8 cellular contexts compared by ENCODE assay signal in the genomic region with DNA sequence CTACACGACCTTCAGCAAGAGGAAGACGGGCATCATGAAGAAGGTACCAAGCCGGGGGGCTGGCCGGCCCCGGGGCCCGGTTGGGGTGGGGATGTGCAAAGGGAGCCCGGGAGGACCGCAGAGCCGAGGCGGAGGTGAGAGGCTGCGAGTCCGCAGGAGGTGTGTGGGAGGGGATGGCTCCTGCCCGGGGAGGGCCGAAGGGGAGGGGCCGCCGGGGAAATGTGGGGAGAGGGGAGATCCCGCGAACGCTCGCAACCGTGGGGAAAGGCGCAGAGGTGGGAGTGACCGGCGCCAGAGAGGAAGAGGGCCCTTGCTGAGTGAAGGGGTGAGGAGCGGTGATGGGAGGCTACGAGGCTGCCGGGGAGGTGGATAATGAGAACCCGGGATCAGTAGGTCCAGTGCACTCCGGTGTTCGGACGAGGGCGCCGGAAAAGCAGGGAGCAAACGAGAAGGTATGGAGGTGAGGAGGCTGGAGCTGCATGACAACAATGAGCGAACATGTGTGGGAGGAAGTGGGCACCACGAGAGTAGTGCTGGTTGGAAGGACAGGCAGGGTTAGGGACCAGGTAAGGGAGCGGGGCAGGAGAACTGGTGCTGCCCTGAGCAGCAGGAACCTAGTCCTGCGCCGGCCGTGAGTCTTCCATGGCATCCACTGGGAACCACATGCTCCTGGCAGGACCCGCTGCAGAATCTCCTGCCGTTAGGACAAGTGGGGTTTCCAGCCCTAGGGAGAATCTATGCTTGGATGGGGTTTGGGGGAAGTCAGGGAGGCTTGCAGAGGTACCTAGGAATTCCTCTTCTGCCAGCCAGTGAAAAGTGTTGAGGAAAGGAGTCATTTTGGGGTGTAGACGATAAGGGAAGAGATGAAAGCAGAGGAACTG. TPM values are rescaled to one million over a fixed set of nuclear protein-coding genes. Genes with fewer than 3 reads are reported as not detected.
DNase-seq lines count a peak whose midpoint lies in the region; ATAC-seq and TF ChIP-seq lines count a peak whose summit lies in the region.

No MANE protein-coding gene starts in this region.

- H3K4me1 ChIP-seq in HUES6 (ENCODE audit: control insufficient read depth, insufficient read depth, low read length) (peaks cover 21% of the 10 kb centered on the region), skeletal muscle tissue (ENCODE audit: control insufficient read depth in 3 of 3, insufficient read depth in 3 of 3, low read length in 3 of 3) (peaks cover 42 to 51% (median 45%) of the 10 kb centered on the region in 3 donors)

- no peaks in the 10 kb centered on the region for H3K9me3 Mint-ChIP-seq in CD4-positive, alpha-beta T cell
- no peaks in the 10 kb centered on the region for H3K9me3 Mint-ChIP-seq in brain

- no peaks in the 10 kb centered on the region for H3K27me3 ChIP-seq in CD4-positive, alpha-beta T cell (ENCODE audit: control insufficient read depth, insufficient read depth, low read length)
- H3K27me3 ChIP-seq in HUES6 (ENCODE audit: control insufficient read depth, insufficient read depth, low read length) (no peaks in the 10 kb centered on the region), skeletal muscle tissue (ENCODE audit: control insufficient read depth in 3 of 3, insufficient read depth in 3 of 3, low read length in 3 of 3) (no peaks in the 10 kb centered on the region)

- no peak for TF ChIP-seq CTCF in CD4-positive, alpha-beta T cell (IDR thresholded peaks at IDR 0.05)
- no peak for TF ChIP-seq CTCF in brain (conservative IDR thresholded peaks at IDR 0.05)

- POLR2A ChIA-PET in CD4-positive, alpha-beta T cell (lab: Charles Lee): interaction anchor here (0.7 to 2.8 kb wide), 18 partner anchors 8 to 457 kb away, joined by 3 to 20 read pairs (median 4); a partner anchor contains a TSS

- H3K9ac ChIP-seq in HUES6 (ENCODE audit: low read length): peak overlapping the region; percentile 99
- H3K9ac ChIP-seq in skeletal muscle tissue (ENCODE audit: low read depth in 1 of 3, low read length in 3 of 3): peak overlapping the region; percentile 85 to 96 (median 91)

- intact Hi-C loops in CD4-positive, alpha-beta T cell (cut with DNase I, micrococcal nuclease): loop anchor here (2.0 to 10.0 kb wide), 7 partner anchors 50 to 1120 kb away; a partner anchor contains a TSS

- H3K27ac Mint-ChIP-seq in CD4-positive, alpha-beta T cell: peak overlapping the region; percentile 88
- peak overlapping the region; percentile 80 to 96 (median 88) for H3K27ac Mint-ChIP-seq in brain

- peak in 9 of 10 experiments; percentile 6 to 50 (median 33) for DNase-seq in CD4-positive, alpha-beta T cell
- DNase-seq in T-helper 2 cell (peak; percentile 24 to 57 (median 40)), iris pigment epithelial cell (ENCODE audit: low read depth) (peak; percentile 42)

- CTCF ChIA-PET in CD4-positive, alpha-beta T cell (lab: Charles Lee): interaction anchor here (0.6 kb wide), 1 partner anchor 285 kb away, joined by 4 read pairs; no protein-coding TSS in a partner anchor

- H3K36me3 Mint-ChIP-seq in CD4-positive, alpha-beta T cell (ENCODE audit: low read depth): peaks cover 40% of the 10 kb centered on the region
- peaks cover 22% of the 10 kb centered on the region for H3K36me3 Mint-ChIP-seq in brain

- H3K4me1 Mint-ChIP-seq in CD4-positive, alpha-beta T cell (ENCODE audit: low read depth): peaks cover 42% of the 10 kb centered on the region
- peaks cover 39% of the 10 kb centered on the region for H3K4me1 Mint-ChIP-seq in brain

- H3K4me3 Mint-ChIP-seq in CD4-positive, alpha-beta T cell: peak overlapping the region; percentile 89
- H3K4me3 Mint-ChIP-seq in brain: peak overlapping the region; percentile 91 to 98 (median 96)

- H3K27me3 Mint-ChIP-seq in CD4-positive, alpha-beta T cell: no peaks in the 10 kb centered on the region
- peaks cover 7% of the 10 kb centered on the region for H3K27me3 Mint-ChIP-seq in brain

- peak overlapping the region; percentile 78 for H3K27ac ChIP-seq in CD4-positive, alpha-beta T cell (ENCODE audit: low read depth, low read length)
- H3K27ac ChIP-seq in HUES6 (ENCODE audit: low read depth, low read length) (peak overlapping the region; percentile 91; the same call in 1 of the 2 replicates), skeletal muscle tissue (ENCODE audit: low read depth, low read length) (peak overlapping the region; percentile 92)

- no peaks in the 10 kb centered on the region for H3K9me3 ChIP-seq in CD4-positive, alpha-beta T cell (ENCODE audit: control insufficient read depth, low read length)
- no peaks in the 10 kb centered on the region for H3K9me3 ChIP-seq in HUES6 (ENCODE audit: control insufficient read depth, insufficient read depth, low read depth, low read length)
- no peaks in the 10 kb centered on the region for H3K9me3 ChIP-seq in skeletal muscle tissue (ENCODE audit: control insufficient read depth in 3 of 3, low read length in 3 of 3)

- H3K4me3 ChIP-seq in HUES6 (ENCODE audit: low read depth, low read length): peak overlapping the region; percentile 92
- H3K4me3 ChIP-seq in skeletal muscle tissue (ENCODE audit: low read length in 3 of 3): peak overlapping the region; percentile 83 to 96 (median 85)

- H3K36me3 ChIP-seq in HUES6 (ENCODE audit: control insufficient read depth, insufficient read depth, low read length) (peaks cover 28% of the 10 kb centered on the region), skeletal muscle tissue (ENCODE audit: control insufficient read depth in 3 of 3, insufficient read depth in 3 of 3, low read length in 3 of 3) (peaks cover 20 to 24% (median 21%) of the 10 kb centered on the region in 3 donors)

- ATAC-seq in CD4-positive, alpha-beta T cell (ENCODE audit: poor library complexity): no peak
- ATAC-seq in GM19324 (IDR thresholded peaks at IDR 0.05; ENCODE audit: low FRiP score, unreplicated experiment) (no peak), GM18873 (IDR thresholded peaks at IDR 0.05; ENCODE audit: low FRiP score, unreplicated experiment) (no peak)

RNA-seq across cellular contexts. Expression of a gene that starts 1.3 kb away (rescaled TPM):
- 10 to 100 TPM; 22.8 to 23.7 TPM for total RNA-seq in CD4-positive, alpha-beta T cell
- polyA plus RNA-seq in brain (ENCODE audit: insufficient read depth, low read depth, low replicate concordance): 16.8 TPM
- total RNA-seq in skeletal muscle tissue: 21.4 TPM

RNA-seq across cellular contexts. Expression of a gene that starts 9.6 kb away (rescaled TPM):
- total RNA-seq in CD4-positive, alpha-beta T cell: 10 to 100 TPM; 75.5 to 79.2 TPM
- polyA plus RNA-seq in brain (ENCODE audit: insufficient read depth, low read depth, low replicate concordance): 44.6 TPM
- total RNA-seq in skeletal muscle tissue: 11.0 TPM

RNA-seq across cellular contexts. Expression of a gene that starts 56.9 kb away (rescaled TPM):
- total RNA-seq in CD4-positive, alpha-beta T cell: 10 to 100 TPM; 27.3 to 30.6 TPM
- 91.3 TPM for polyA plus RNA-seq in brain (ENCODE audit: insufficient read depth, low read depth, low replicate concordance)
- total RNA-seq in skeletal muscle tissue: 31.3 TPM
